ENCODE assay signal across 28 cellular contexts in genomic region chr3:129610276-129610675, GRCh38. TPM values are rescaled to one million over a fixed set of nuclear protein-coding genes. Genes with fewer than 3 reads are reported as not detected.
DNase-seq lines count a peak whose midpoint lies in the region; ATAC-seq, FAIRE-seq and TF ChIP-seq lines count a peak whose summit lies in the region.
"Had no signal": no experiment of that assay in that cellular context is flagged by ENCODE, and none has a peak within 500 bp of the region (broad histone marks: within the 10 kb centered on the region; RNA-seq: fewer than 3 reads in every experiment).

No MANE protein-coding gene starts in this region.

- ATAC-seq in A549 (no peak), T-helper 17 cell (no peak), heart right ventricle (no peak), HG02678 (IDR thresholded peaks at IDR 0.05; ENCODE audit: unreplicated experiment) (no peak), GM21515 (IDR thresholded peaks at IDR 0.05; ENCODE audit: unreplicated experiment) (no peak), GM21737 (IDR thresholded peaks at IDR 0.05; ENCODE audit: unreplicated experiment) (no peak)
- ATAC-seq: HCT116; left lobe of liver; mucosa of descending colon; stimulated activated naive CD8-positive, alpha-beta T cell treated with anti-CD3 and anti-CD28 coated beads, Interleukin-15, Interleukin-2, amounts not matched to agents 100 U/mL and 50 U/mL, for 24 hours; WTC11 had no signal

- intact Hi-C loops in heart right ventricle (cut with DNase I) (loop anchor here in 2 of 10 donors (5.0 kb wide), 2 partner anchors 108 to 118 kb away; no protein-coding TSS in a partner anchor), posterior cingulate gyrus (cut with DNase I) (no loop called here)

- no peaks in the 10 kb centered on the region for H3K9me3 Mint-ChIP-seq in osteocyte (ENCODE audit: unreplicated experiment)
- H3K9me3 Mint-ChIP-seq: T-helper 2 cell treated with Interferon-gamma antibody and Interleukin-4, amounts not matched to agents 5 μg/mL and 100 μg/mL, for 36 hours; WTC11 had no signal

- H3K27me3 ChIP-seq in heart right ventricle = peaks cover 0 to 11% (median 0%) of the 10 kb centered on the region in 7 donors
- H3K27me3 ChIP-seq: upper lobe of left lung had no signal

- H3K4me1 ChIP-seq in A549 (peaks cover 65% of the 10 kb centered on the region), heart right ventricle (peaks cover 31 to 84% (median 72%) of the 10 kb centered on the region in 9 donors)
- H3K4me1 ChIP-seq: colonic mucosa had no signal

- TF ChIP-seq CTCF in A549 (IDR thresholded peaks at IDR 0.05) (no peak), heart right ventricle (IDR thresholded peaks at IDR 0.05) (no peak), osteocyte (IDR thresholded peaks at IDR 0.05) (no peak)

- TF ChIP-seq POLR2A in A549 (IDR thresholded peaks at IDR 0.05; ENCODE audit: low read length) = no peak

- TF ChIP-seq EP300 in A549 (IDR thresholded peaks at IDR 0.05) = no peak

- H3K27me3 Mint-ChIP-seq in T-helper 17 cell = no peaks in the 10 kb centered on the region
- no peaks in the 10 kb centered on the region for H3K27me3 Mint-ChIP-seq in osteocyte (ENCODE audit: unreplicated experiment)

- H3K4me2 ChIP-seq in A549 = no peak overlapping the region; the same call in 2 of the 3 replicates

- CTCF ChIA-PET in A549 (lab: Yijun Ruan, JAX) = no interaction called here

- POLR2A ChIA-PET in A549 (lab: Yijun Ruan, JAX) = no interaction called here

- no peaks in the 10 kb centered on the region for H3K36me3 ChIP-seq in heart right ventricle
- H3K36me3 ChIP-seq: colonic mucosa, spleen, upper lobe of left lung had no signal

- H3K9me3 ChIP-seq in A549 = no peaks in the 10 kb centered on the region
- no peaks in the 10 kb centered on the region for H3K9me3 ChIP-seq in T-helper 17 cell (ENCODE audit: control insufficient read depth, low read length, poor library complexity, severe bottlenecking)
- no peaks in the 10 kb centered on the region for H3K9me3 ChIP-seq in heart right ventricle
- H3K9me3 ChIP-seq: colonic mucosa, mucosa of descending colon, spleen, upper lobe of left lung had no signal

- DNase-seq in A549 (ENCODE audit: low read depth in 1 of 2, low spot score in 1 of 2) = no peak
- no peak for DNase-seq in T-helper 17 cell
- DNase-seq in heart right ventricle = peak in 1 of 2 donors; percentile 13
- DNase-seq in osteocyte (ENCODE audit: extremely low spot score, unreplicated experiment) = no peak
- no peak for DNase-seq in posterior cingulate gyrus
- DNase-seq: activated CD4-positive, alpha-beta T cell treated with anti-CD3 and anti-CD28 coated beads, Interleukin-2, amount 50 U/mL, for 48 hours; activated effector memory CD4-positive, alpha-beta T cell treated with Interleukin-2 at 50 U/mL for 16 hours; C1 segment of cervical spinal cord; Calu3; colonic mucosa; head of caudate nucleus; mucosa of descending colon; NCI-H146; NCI-H2171; NCI-H524 treated with DMSO at 0.1 percent for 48 hours; spleen; stimulated activated CD4-positive, alpha-beta T cell treated with anti-CD3 and anti-CD28 coated beads, Interleukin-4, amount 100 ng/mL, for 1 hour; stimulated activated naive CD8-positive, alpha-beta T cell treated with anti-CD3 and anti-CD28 coated beads, Interleukin-15, Interleukin-2, amounts not matched to agents 100 U/mL and 50 U/mL, for 24 hours; upper lobe of left lung had no signal

- H3K4me3 Mint-ChIP-seq in T-helper 17 cell (no peak overlapping the region), osteocyte (ENCODE audit: unreplicated experiment) (no peak overlapping the region)
- H3K4me3 Mint-ChIP-seq: brain; T-helper 2 cell treated with Interferon-gamma antibody and Interleukin-4, amounts not matched to agents 5 μg/mL and 100 μg/mL, for 36 hours; WTC11 had no signal

- no peak for TF ChIP-seq RAD21 in A549 (conservative IDR thresholded peaks at IDR 0.05 in 1 of 2, IDR thresholded peaks at IDR 0.05 in 1 of 2)

- H3K4me3 ChIP-seq in A549 = no peak overlapping the region
- H3K4me3 ChIP-seq in heart right ventricle = no peak overlapping the region
- H3K4me3 ChIP-seq: colonic mucosa, mucosa of descending colon, SK-N-MC, spleen, upper lobe of left lung had no signal

- H3K36me3 Mint-ChIP-seq in T-helper 17 cell (ENCODE audit: low read depth) (peaks cover 5% of the 10 kb centered on the region), osteocyte (ENCODE audit: unreplicated experiment) (no peaks in the 10 kb centered on the region)
- H3K36me3 Mint-ChIP-seq: brain, WTC11 had no signal

- WGBS in A549 (ENCODE audit: missing lambda C conversion rate) = 47% methylated on average over 10 of the region's 10 CpGs
- WGBS in heart right ventricle, 2 donors = 46 to 57% methylated on average over 10 of the region's 10 CpGs

- H3K27ac ChIP-seq in A549 (peak overlapping the region; percentile 35 to 74; a peak in 4 of 6 replicates), heart right ventricle (peak overlapping the region; percentile 27 to 98 (median 94))
- H3K27ac ChIP-seq: colonic mucosa had no signal

- H3K27ac Mint-ChIP-seq in T-helper 17 cell (peak overlapping the region; percentile 60), osteocyte (ENCODE audit: unreplicated experiment) (peak overlapping the region; percentile 75)
- H3K27ac Mint-ChIP-seq: T-helper 2 cell treated with Interferon-gamma antibody and Interleukin-4, amounts not matched to agents 5 μg/mL and 100 μg/mL, for 36 hours; WTC11 had no signal

- no peak for FAIRE-seq in A549 (lab: Jason Lieb, UNC)

- H3K4me1 Mint-ChIP-seq in T-helper 17 cell (peaks cover 21% of the 10 kb centered on the region), osteocyte (ENCODE audit: unreplicated experiment) (peaks cover 58% of the 10 kb centered on the region)

TF ChIP-seq in A549, 52 proteins besides CTCF, POLR2A, EP300 and RAD21:
- TF ChIP-seq KDM5A (IDR thresholded peaks at IDR 0.05) (no peak), CHD4 (IDR thresholded peaks at IDR 0.05; ENCODE audit: borderline replicate concordance) (no peak), NFE2L2 (conservative IDR thresholded peaks at IDR 0.05; ENCODE audit: low read length) (no peak), REST (IDR thresholded peaks at IDR 0.05) (no peak), USF2 (IDR thresholded peaks at IDR 0.05) (no peak), HES2 (IDR thresholded peaks at IDR 0.05) (no peak), EHMT2 (IDR thresholded peaks at IDR 0.05; ENCODE audit: low read depth) (no peak), RNF2 (IDR thresholded peaks at IDR 0.05; ENCODE audit: borderline replicate concordance, low read depth) (no peak), RARB (CRISPR knock-in tag; IDR thresholded peaks at IDR 0.05) (no peak), FOSL2 (IDR thresholded peaks at IDR 0.05) (no peak), FOSL2 (CRISPR knock-in tag; IDR thresholded peaks at IDR 0.05) (no peak)
TF ChIP-seq in A549: peak in this region for 0.

RNA-seq across cellular contexts. Expression of gene PLXND1, which starts 3.8 kb away (rescaled TPM):
- 26.8 and 49.3 TPM in 2 replicates for polyA plus RNA-seq in A549 (2011; rRNA removed)
- 37.6 and 41.4 TPM in 2 replicates for polyA plus RNA-seq in A549 (2012; cell fraction: cytosol; rRNA removed)
- 133 and 136 TPM in 2 replicates for polyA plus RNA-seq in A549 (2012; cell fraction: nucleus; rRNA removed)
- polyA plus RNA-seq in A549 (2017; fragmentation: RNase III; extraction: RNeasy Plus Mini Kit Qiagen cat#74134 plus additional on column Dnase treatment) = 47.2 to 72.6 TPM (median 58.6 TPM) in 3 replicates
- 49.8 and 54.9 TPM in 2 replicates for polyA minus RNA-seq in A549 (2011; rRNA and poly(A)+ RNA removed)
- 100 to 1,000 TPM in 1 of 2 donors, 10 to 100 TPM in 1; 78.8 to 152 TPM for total RNA-seq in T-helper 17 cell
- total RNA-seq in heart right ventricle = 100 to 1,000 TPM in 1 of 10 donors, 10 to 100 TPM in 9; 40.9 to 106 (median 62.8) TPM
- 100 to 1,000 TPM in 1 of 2 donors, 10 to 100 TPM in 1; 71.2 to 169 TPM for polyA plus RNA-seq in heart right ventricle
- 316 and 358 TPM in 2 replicates for total RNA-seq in osteocyte
